Comparison of ENCODE assay signal across 8 cellular contexts in genomic region chr7:44213872-44214595, GRCh38. TPM values are rescaled to one million over a fixed set of nuclear protein-coding genes. Genes with fewer than 3 reads are reported as not detected.
DNase-seq lines count a peak whose midpoint lies in the region; ATAC-seq and TF ChIP-seq lines count a peak whose summit lies in the region.

No MANE protein-coding gene starts in this region.

- H3K4me3 ChIP-seq in Caco-2 (ENCODE audit: low read depth, low read length) (no peak overlapping the region), HCT116 (replicated peaks in 1 of 2; ENCODE audit: low read depth in 1 of 2, low read length in 2 of 2) (no peak overlapping the region), brain microvascular endothelial cell (ENCODE audit: low read depth, low read length) (no peak overlapping the region), lung (no peak overlapping the region), thyroid gland (replicated peaks in 1 of 3) (no peak overlapping the region)

- no peaks in the 10 kb centered on the region; the same call in 1 of the 2 replicates for H3K79me2 ChIP-seq in HCT116 (ENCODE audit: insufficient read depth, low read length)

- H3K9me3 Mint-ChIP-seq in Caco-2 (ENCODE audit: unreplicated experiment): no peaks in the 10 kb centered on the region

- in situ Hi-C loops in brain microvascular endothelial cell (cut with HindIII; ENCODE audit: low pct_ligation_motif_present, low sequenced_read_pairs): no loop called here

- peaks cover 39% of the 10 kb centered on the region for H3K36me3 Mint-ChIP-seq in Caco-2 (ENCODE audit: insufficient read depth, unreplicated experiment)

- H3K27ac ChIP-seq in HCT116 (ENCODE audit: low read depth, low read length) (0 out of 2 replicates have a peak overlapping the region, but pooled peaks have one; percentile 22), brain microvascular endothelial cell (no peak overlapping the region), lung (ENCODE audit: low read depth in 1 of 2, low read length in 1 of 2) (no peak overlapping the region), thyroid gland (no peak overlapping the region)

- peak; percentile 59 to 68 for DNase-seq in Caco-2
- peak; percentile 36 for DNase-seq in HCT116 (ENCODE audit: low read depth, low spot score)
- DNase-seq in NCI-H526 treated with DMSO at 0.1 percent for 48 hours (lab: John Stamatoyannopoulos, UW): peak; percentile 45
- peak; percentile 27 for DNase-seq in brain microvascular endothelial cell
- DNase-seq in lung (ENCODE audit: low spot score): no peak
- DNase-seq in thyroid gland: no peak

- H3K9me3 ChIP-seq in Caco-2: no peaks in the 10 kb centered on the region
- no peaks in the 10 kb centered on the region for H3K9me3 ChIP-seq in HCT116 (ENCODE audit: control insufficient read depth in 1 of 2, insufficient read depth in 1 of 2, low read depth in 1 of 2, low read length in 2 of 2)
- H3K9me3 ChIP-seq in lung (ENCODE audit: control insufficient read depth in 2 of 2, insufficient read depth in 1 of 2, low read length in 1 of 2): peaks cover 0 to 8% of the 10 kb centered on the region in 2 donors
- H3K9me3 ChIP-seq in thyroid gland: no peaks in the 10 kb centered on the region

- ATAC-seq in HCT116: peak; percentile 89
- ATAC-seq in lung (ENCODE audit: insufficient read depth, low FRiP score): peak; percentile 35
- ATAC-seq in GM19023 (IDR thresholded peaks at IDR 0.05; ENCODE audit: unreplicated experiment): no peak
- no peak for ATAC-seq in HG02840 (IDR thresholded peaks at IDR 0.05; ENCODE audit: low FRiP score, unreplicated experiment)

- H2AFZ ChIP-seq in HCT116 (ENCODE audit: low read depth, low read length, poor library complexity, severe bottlenecking): no peak overlapping the region

- CTCF ChIA-PET in Caco-2 (lab: Charles Lee): interaction anchor here (0.6 to 1.2 kb wide), 6 partner anchors 8 to 524 kb away, joined by 3 to 12 read pairs (median 4); partner anchors contain the start of gene YKT6
- CTCF ChIA-PET in HCT116 (lab: Charles Lee): interaction anchor here (0.6 to 1.5 kb wide), 6 partner anchors 9 to 731 kb away, joined by 3 to 9 read pairs (median 4); partner anchors contain the start of gene YKT6

- H3K9ac ChIP-seq in HCT116 (ENCODE audit: low read length): no peak overlapping the region

- POLR2A ChIA-PET in Caco-2 (lab: Charles Lee): no interaction called here
- POLR2A ChIA-PET in HCT116 (lab: Charles Lee): no interaction called here

- no peaks in the 10 kb centered on the region for H3K9me2 ChIP-seq in HCT116 (ENCODE audit: insufficient read depth)

- WGBS in lung, 2 donors: 84 to 91% methylated on average over 10 of the region's 10 CpGs
- WGBS in thyroid gland, 2 donors: 83 to 92% methylated on average over 10 of the region's 10 CpGs

- no peak overlapping the region for H3K4me3 Mint-ChIP-seq in Caco-2 (ENCODE audit: unreplicated experiment)

- no peak overlapping the region for H3K27ac Mint-ChIP-seq in Caco-2 (ENCODE audit: unreplicated experiment)

- H3K4me2 ChIP-seq in HCT116 (ENCODE audit: low read length): no peak overlapping the region

- TF ChIP-seq POLR2A in HCT116 (IDR thresholded peaks at IDR 0.05; ENCODE audit: borderline replicate concordance, extremely low read depth, insufficient read depth, insufficient read length) (no peak), thyroid gland (IDR thresholded peaks at IDR 0.05) (no peak)

- BruUV-seq in Caco-2 (replicated peaks; lab: Mats Ljungman, UMichigan) (no TSS peak), HCT116 (replicated peaks; lab: Mats Ljungman, UMichigan) (no TSS peak)

- TF ChIP-seq CTCF in Caco-2 (IDR thresholded peaks at IDR 0.05; ENCODE audit: insufficient read depth in 1 of 2, low read depth in 1 of 2, low read length in 1 of 2, severe bottlenecking in 1 of 2, unreplicated experiment in 1 of 2) (peak; percentile 48 to 77), HCT116 (IDR thresholded peaks at IDR 0.05 in 2 of 3, conservative IDR thresholded peaks at IDR 0.05 in 1 of 3; ENCODE audit: borderline replicate concordance in 1 of 3, insufficient read depth in 1 of 3, low read depth in 2 of 3, low read length in 2 of 3) (peak; percentile 57 to 64 (median 63); a peak in 5 of 6 replicates), brain microvascular endothelial cell (IDR thresholded peaks at IDR 0.05; ENCODE audit: low read depth, low read length, missing control alignments) (peak; percentile 68), lung (IDR thresholded peaks at IDR 0.05; ENCODE audit: control extremely low read depth, extremely low read depth) (no peak), thyroid gland (IDR thresholded peaks at IDR 0.05) (peak in 2 of 6 experiments; percentile 16 to 30)

- no peaks in the 10 kb centered on the region for H3K4me1 Mint-ChIP-seq in Caco-2 (ENCODE audit: low read depth, unreplicated experiment)

- H3K27me3 Mint-ChIP-seq in Caco-2 (ENCODE audit: insufficient read depth, unreplicated experiment): no peaks in the 10 kb centered on the region

- RAD21 ChIA-PET in HCT116 (lab: Charles Lee; ENCODE audit: low non-redundant PET in 1 of 2, low total read pairs in 2 of 2, uncharacterized antibody in 2 of 2, unreplicated experiment in 2 of 2): no interaction called here

- H3K36me3 ChIP-seq in Caco-2 (ENCODE audit: control insufficient read depth, insufficient read depth, low read length) (no peaks in the 10 kb centered on the region; the same call in 1 of the 2 replicates), HCT116 (ENCODE audit: control insufficient read depth in 1 of 2, insufficient read depth in 2 of 2, low read length in 2 of 2) (peaks cover 24 to 26% of the 10 kb centered on the region in 2 experiments), brain microvascular endothelial cell (replicated peaks) (peaks cover 49% of the 10 kb centered on the region), lung (ENCODE audit: control insufficient read depth in 2 of 2, insufficient read depth in 2 of 2, low read length in 2 of 2) (peaks cover 6 to 40% of the 10 kb centered on the region in 2 donors), thyroid gland (peaks cover 40 to 41% of the 10 kb centered on the region in 2 donors)

- peak; percentile 60 for TF ChIP-seq RAD21 in HCT116 (IDR thresholded peaks at IDR 0.05; ENCODE audit: low read depth)

- intact Hi-C loops in Caco-2 (cut with micrococcal nuclease; ENCODE audit: unreplicated experiment): loop anchor here (1.0 kb wide), 1 partner anchor 83 kb away; no protein-coding TSS in a partner anchor
- intact Hi-C loops in HCT116 (cut with micrococcal nuclease): loop anchor here (1.0 kb wide), 1 partner anchor 263 kb away; no protein-coding TSS in a partner anchor
- intact Hi-C loops in thyroid gland (cut with DNase I): no loop called here

- H4K20me1 ChIP-seq in HCT116 (ENCODE audit: insufficient read depth): no peaks in the 10 kb centered on the region

- H3K4me1 ChIP-seq in Caco-2 (no peaks in the 10 kb centered on the region), HCT116 (ENCODE audit: control insufficient read depth in 1 of 2, insufficient read depth in 2 of 2, low read length in 2 of 2) (no peaks in the 10 kb centered on the region), lung (ENCODE audit: control insufficient read depth in 2 of 2, insufficient read depth in 2 of 2, low read length in 2 of 2) (no peaks in the 10 kb centered on the region), thyroid gland (peaks cover 0 to 6% of the 10 kb centered on the region in 2 donors)

- H3K27me3 ChIP-seq in Caco-2 (replicated peaks; ENCODE audit: control insufficient read depth, insufficient read depth, low read length) (no peaks in the 10 kb centered on the region), HCT116 (ENCODE audit: insufficient read depth, low read length) (no peaks in the 10 kb centered on the region), brain microvascular endothelial cell (replicated peaks) (no peaks in the 10 kb centered on the region), lung (ENCODE audit: control insufficient read depth, insufficient read depth) (no peaks in the 10 kb centered on the region), thyroid gland (no peaks in the 10 kb centered on the region)

TF ChIP-seq in HCT116, 20 proteins besides CTCF, POLR2A, EP300 and RAD21 (continues in another document):
- TF ChIP-seq TCF7L2 (IDR thresholded peaks at IDR 0.05; ENCODE audit: borderline replicate concordance, extremely low read depth, insufficient read depth, insufficient read length): no peak
- TF ChIP-seq EGR1 (IDR thresholded peaks at IDR 0.05; ENCODE audit: low read depth): no peak
- TF ChIP-seq SP1 (IDR thresholded peaks at IDR 0.05; ENCODE audit: low read depth): no peak
- no peak for TF ChIP-seq ZNF274 (IDR thresholded peaks at IDR 0.05; ENCODE audit: low read depth, low read length)
- no peak for TF ChIP-seq ATF3 (IDR thresholded peaks at IDR 0.05)
- TF ChIP-seq EZH2phosphoT487 (IDR thresholded peaks at IDR 0.05; ENCODE audit: borderline replicate concordance): no peak

RNA-seq across cellular contexts. Expression of gene YKT6, which starts 13.3 kb away (rescaled TPM):
- total RNA-seq in Caco-2 (2022): 117 and 123 TPM in 2 replicates
- total RNA-seq in HCT116 (2021; ENCODE audit: unreplicated experiment): 84.8 TPM
- 58.5 and 60.6 TPM in 2 replicates for polyA plus RNA-seq in HCT116 (2012)
- total RNA-seq in lung: 10 to 100 TPM; 28.4 to 74.0 TPM
- 10 to 100 TPM; 37.9 to 82.1 TPM for polyA plus RNA-seq in lung
- 10 to 100 TPM; 51.7 to 90.0 (median 60.2) TPM for total RNA-seq in thyroid gland

RNA-seq across cellular contexts. Expression of gene GCK, which starts 24.8 kb away (rescaled TPM):
- total RNA-seq in Caco-2 (2022): not detected in 2 replicates
- 0.34 TPM for total RNA-seq in HCT116 (2021; ENCODE audit: unreplicated experiment)
- polyA plus RNA-seq in HCT116 (2012): 0.29 and 0.83 TPM in 2 replicates
- 1 to 10 TPM in 1 of 2 donors, under 1 TPM in 1; 0.40 to 1.1 TPM for total RNA-seq in lung
- under 1 TPM; 0.25 to 0.45 TPM for polyA plus RNA-seq in lung
- under 1 TPM in 2 of 4 donors, not detected in 2; 0.22 to 0.73 TPM for total RNA-seq in thyroid gland

Comparison
In these comparisons a context has a peak if more than half of its experiments do, and no peak if none do; other contexts are left out.
1. DNase-seq: peak in Caco-2 (2 of 2), HCT116 (single experiment), NCI-H526 treated with DMSO at 0.1 percent for 48 hours (single experiment) and brain microvascular endothelial cell (single experiment); none in lung (single experiment) and thyroid gland (0 of 2).
2. ATAC-seq: peak in HCT116 (single experiment) and lung (single experiment); none in GM19023 (single experiment) and HG02840 (single experiment).